14 cellular contexts compared by ENCODE assay signal in genomic region chr15:98671060-98672008, GRCh38. TPM values are rescaled to one million over a fixed set of nuclear protein-coding genes. Genes with fewer than 3 reads are reported as not detected.
DNase-seq lines count a peak whose midpoint lies in the region; ATAC-seq and TF ChIP-seq lines count a peak whose summit lies in the region.
"Had no signal": no experiment of that assay in that cellular context is flagged by ENCODE, and none has a peak within 500 bp of the region (broad histone marks: within the 10 kb centered on the region; RNA-seq: fewer than 3 reads in every experiment).

No MANE protein-coding gene starts in this region.

- peak overlapping the region; percentile 54 for H3K4me3 ChIP-seq in ACC112 (ENCODE audit: low read depth, low read length)
- peak overlapping the region; percentile 12; the same call in 1 of the 2 replicates for H3K4me3 ChIP-seq in SJCRH30
- no peak overlapping the region for H3K4me3 ChIP-seq in fibroblast of mammary gland (ENCODE audit: control insufficient read depth, low read depth, low read length)

- H3K79me2 ChIP-seq in ACC112 (ENCODE audit: control insufficient read depth, insufficient read depth, low read length, unreplicated experiment), result peaks cover 83% of the 10 kb centered on the region

- H3K36me3 Mint-ChIP-seq in nephron progenitor cell (ENCODE audit: low read depth), result peaks cover 31% of the 10 kb centered on the region

- H2AFZ ChIP-seq in ACC112 (ENCODE audit: low read length, unreplicated experiment), result peak overlapping the region; percentile 83

- TF ChIP-seq CTCF in fibroblast of mammary gland (conservative IDR thresholded peaks at IDR 0.05; ENCODE audit: control insufficient read depth, insufficient read depth, low read depth, low read length) (no peak), nephron progenitor cell (IDR thresholded peaks at IDR 0.05) (no peak)

- DNase-seq in SJCRH30 (peak in 1 of 2 experiments; percentile 32), fibroblast of mammary gland (ENCODE audit: low read depth) (peak; percentile 50), nephron progenitor cell (no peak), CD1c-positive myeloid dendritic cell (ENCODE audit: extremely low spot score) (no peak), NCI-H774 (lab: John Stamatoyannopoulos, UW) (no peak)
- DNase-seq in NK-92 treated with Interleukin-12 subunit alpha and Interleukin-12 subunit beta, amount 100 ng/mL, for 24 hours (lab: John Stamatoyannopoulos, UW), result no peak
- DNase-seq: activated T-cell treated with anti-CD3 and anti-CD28 coated beads, Interleukin-2, amount 50 U/mL, for 24 hours; glutamatergic neuron; NCI-H1048; SHP77 treated with DMSO at 0.1 percent for 48 hours; stimulated activated CD4-positive, alpha-beta T cell treated with anti-CD3 and anti-CD28 coated beads, Interleukin-15, amount 100 ng/mL, for 24 hours had no signal

- ATAC-seq in esophagus mucosa, result no peak

- H3K27ac ChIP-seq in ACC112 (ENCODE audit: low read depth, low read length), result peak overlapping the region; percentile 69
- H3K27ac ChIP-seq in SJCRH30, result peak overlapping the region; percentile 55

- peaks cover 53% of the 10 kb centered on the region for H3K4me1 ChIP-seq in ACC112 (ENCODE audit: control insufficient read depth, insufficient read depth, low read length, unreplicated experiment)
- peaks cover 33% of the 10 kb centered on the region for H3K4me1 ChIP-seq in SJCRH30

- H3K27me3 ChIP-seq in ACC112 (ENCODE audit: insufficient read depth, low read length), result no peaks in the 10 kb centered on the region
- H3K27me3 ChIP-seq in SJCRH30, result no peaks in the 10 kb centered on the region

- H3K4me1 Mint-ChIP-seq in nephron progenitor cell, result peaks cover 61% of the 10 kb centered on the region

- H3K4me3 Mint-ChIP-seq in nephron progenitor cell, result no peak overlapping the region
- H3K4me3 Mint-ChIP-seq: activated T-cell treated with anti-CD3 and anti-CD28 coated beads, Interleukin-2, amount 50 U/mL, for 24 hours; B cell had no signal

- no peaks in the 10 kb centered on the region for H3K36me3 ChIP-seq in ACC112 (ENCODE audit: insufficient read depth, low read length)
- peaks cover 3% of the 10 kb centered on the region; the same call in 1 of the 2 replicates for H3K36me3 ChIP-seq in SJCRH30

- H3K27me3 Mint-ChIP-seq in nephron progenitor cell (ENCODE audit: low read depth, poor library complexity), result peaks cover 4% of the 10 kb centered on the region
- H3K27me3 Mint-ChIP-seq: activated T-cell treated with anti-CD3 and anti-CD28 coated beads, Interleukin-2, amount 50 U/mL, for 24 hours; B cell had no signal

- H3K9me3 ChIP-seq in SJCRH30 (replicated peaks), result no peaks in the 10 kb centered on the region

- H3K9me3 Mint-ChIP-seq in nephron progenitor cell, result peaks cover under 1% of the 10 kb centered on the region
- H3K9me3 Mint-ChIP-seq: activated T-cell treated with anti-CD3 and anti-CD28 coated beads, Interleukin-2, amount 50 U/mL, for 24 hours had no signal

- peak overlapping the region; percentile 74 for H3K27ac Mint-ChIP-seq in nephron progenitor cell
- H3K27ac Mint-ChIP-seq: activated T-cell treated with anti-CD3 and anti-CD28 coated beads, Interleukin-2, amount 50 U/mL, for 24 hours; B cell had no signal

RNA-seq across cellular contexts. Expression of gene IGF1R, which starts 23.0 kb away (rescaled TPM):
- 22.4 and 24.1 TPM in 2 replicates for total RNA-seq in SJCRH30 (2014; rRNA removed; shearing (Covaris generic))
- total RNA-seq in esophagus mucosa, result 21.2 TPM
